34 cellular contexts compared by ENCODE assay signal in genomic region chr1:44367932-44368331, GRCh38.
"Had no signal": no experiment of that assay in that cellular context is flagged by ENCODE, and none has a peak within 500 bp of the region (broad histone marks: within the 10 kb centered on the region; RNA-seq: fewer than 3 reads in every experiment).

No MANE protein-coding gene starts in this region.

- H3K27ac Mint-ChIP-seq: activated B cell treated with CpG ODN at 0.5 μM for 24 hours; activated CD8-positive, alpha-beta memory T cell treated with anti-CD3 and anti-CD28 coated beads, Interleukin-2, amount 10 ng/mL, durations not matched to agents 7 days and 5 days; activated CD8-positive, alpha-beta T cell treated with anti-CD3 and anti-CD28 coated beads for 36 hours; activated naive CD4-positive, alpha-beta T cell treated with anti-CD3 and anti-CD28 coated beads, Interleukin-2, amount 10 ng/mL, durations not matched to agents 7 days and 5 days; activated naive CD4-positive, alpha-beta T cell treated with anti-CD3 and anti-CD28 coated beads, Interleukin-2, amount 50 U/mL, for 72 hours; activated naive CD8-positive, alpha-beta T cell treated with anti-CD3 and anti-CD28 coated beads, Interleukin-2, amount 10 ng/mL, durations not matched to agents 7 days and 5 days; activated T-cell treated with anti-CD3 and anti-CD28 coated beads, Interleukin-2, amount 50 U/mL, for 24 hours; activated T-cell treated with anti-CD3 and anti-CD28 coated beads, Interleukin-2, amount 50 U/mL, for 72 hours; brain; effector memory CD8-positive, alpha-beta T cell; T-helper 1 cell treated with Interleukin-12 subunit alpha and Interleukin-12 subunit beta and Interleukin-4 antibody, amounts not matched to agents 30 μg/mL and 1 μg/mL, for 36 hours; T-helper 2 cell treated with Interferon-gamma antibody and Interleukin-4, amounts not matched to agents 5 μg/mL and 100 μg/mL, for 36 hours had no signal

- H3K4me3 Mint-ChIP-seq: activated B cell treated with CpG ODN at 0.5 μM for 24 hours; activated CD8-positive, alpha-beta memory T cell treated with anti-CD3 and anti-CD28 coated beads, Interleukin-2, amount 10 ng/mL, durations not matched to agents 7 days and 5 days; activated CD8-positive, alpha-beta T cell treated with anti-CD3 and anti-CD28 coated beads for 36 hours; activated naive CD4-positive, alpha-beta T cell treated with anti-CD3 and anti-CD28 coated beads, Interleukin-2, amount 10 ng/mL, durations not matched to agents 7 days and 5 days; activated naive CD8-positive, alpha-beta T cell treated with anti-CD3 and anti-CD28 coated beads, Interleukin-2, amount 10 ng/mL, durations not matched to agents 7 days and 5 days; activated T-cell treated with anti-CD3 and anti-CD28 coated beads, Interleukin-2, amount 50 U/mL, for 24 hours; activated T-cell treated with anti-CD3 and anti-CD28 coated beads, Interleukin-2, amount 50 U/mL, for 72 hours; brain; effector memory CD8-positive, alpha-beta T cell; T-helper 1 cell treated with Interleukin-12 subunit alpha and Interleukin-12 subunit beta and Interleukin-4 antibody, amounts not matched to agents 30 μg/mL and 1 μg/mL, for 36 hours; T-helper 2 cell treated with Interferon-gamma antibody and Interleukin-4, amounts not matched to agents 5 μg/mL and 100 μg/mL, for 36 hours had no signal

- H3K4me3 ChIP-seq: ascending aorta, breast epithelium, cardiac muscle cell, colonic mucosa, esophagus muscularis mucosa, gastroesophageal sphincter, heart right ventricle, hepatocyte had no signal

- H3K27me3 Mint-ChIP-seq: activated T-cell treated with anti-CD3 and anti-CD28 coated beads, Interleukin-2, amount 50 U/mL, for 24 hours had no signal

- H3K9me3 Mint-ChIP-seq: activated B cell treated with CpG ODN at 0.5 μM for 24 hours; activated CD8-positive, alpha-beta T cell treated with anti-CD3 and anti-CD28 coated beads for 36 hours; activated naive CD4-positive, alpha-beta T cell treated with anti-CD3 and anti-CD28 coated beads, Interleukin-2, amount 10 ng/mL, durations not matched to agents 7 days and 5 days; activated naive CD4-positive, alpha-beta T cell treated with anti-CD3 and anti-CD28 coated beads, Interleukin-2, amount 50 U/mL, for 72 hours; activated naive CD8-positive, alpha-beta T cell treated with anti-CD3 and anti-CD28 coated beads, Interleukin-2, amount 10 ng/mL, durations not matched to agents 7 days and 5 days; activated T-cell treated with anti-CD3 and anti-CD28 coated beads, Interleukin-2, amount 50 U/mL, for 24 hours; activated T-cell treated with anti-CD3 and anti-CD28 coated beads, Interleukin-2, amount 50 U/mL, for 72 hours; effector memory CD8-positive, alpha-beta T cell; T-helper 1 cell treated with Interleukin-12 subunit alpha and Interleukin-12 subunit beta and Interleukin-4 antibody, amounts not matched to agents 30 μg/mL and 1 μg/mL, for 36 hours; T-helper 2 cell treated with Interferon-gamma antibody and Interleukin-4, amounts not matched to agents 5 μg/mL and 100 μg/mL, for 36 hours had no signal

- H3K27ac ChIP-seq: ascending aorta, breast epithelium, cardiac muscle cell, colonic mucosa, esophagus muscularis mucosa, foreskin keratinocyte, gastroesophageal sphincter, heart right ventricle, hepatocyte, WERI-Rb-1 had no signal

- H3K4me1 Mint-ChIP-seq: activated CD8-positive, alpha-beta memory T cell treated with anti-CD3 and anti-CD28 coated beads, Interleukin-2, amount 10 ng/mL, durations not matched to agents 7 days and 5 days; activated naive CD4-positive, alpha-beta T cell treated with anti-CD3 and anti-CD28 coated beads, Interleukin-2, amount 10 ng/mL, durations not matched to agents 7 days and 5 days; activated naive CD8-positive, alpha-beta T cell treated with anti-CD3 and anti-CD28 coated beads, Interleukin-2, amount 10 ng/mL, durations not matched to agents 7 days and 5 days; brain had no signal

- H3K36me3 ChIP-seq: ascending aorta, breast epithelium, cardiac muscle cell, colonic mucosa, esophagus muscularis mucosa, gastroesophageal sphincter, heart right ventricle, WERI-Rb-1 had no signal

- DNase-seq: activated B cell treated with CpG ODN at 0.5 μM for 24 hours; activated CD4-positive, alpha-beta T cell treated with anti-CD3 and anti-CD28 coated beads for 48 hours; activated CD4-positive, alpha-beta T cell treated with anti-CD3 and anti-CD28 coated beads, Interleukin-2, amount 50 U/mL, for 1 hour; activated CD4-positive, alpha-beta T cell treated with anti-CD3 and anti-CD28 coated beads, Interleukin-2, amount 50 U/mL, for 48 hours; activated CD8-positive, alpha-beta memory T cell treated with anti-CD3 and anti-CD28 coated beads, Interleukin-2, amount 10 ng/mL, durations not matched to agents 7 days and 5 days; activated CD8-positive, alpha-beta memory T cell treated with anti-CD3 and anti-CD28 coated beads, Interleukin-2, amount 50 U/mL, for 48 hours; activated CD8-positive, alpha-beta T cell treated with anti-CD3 and anti-CD28 coated beads for 36 hours; activated gamma-delta T cell; activated naive CD4-positive, alpha-beta T cell; activated naive CD4-positive, alpha-beta T cell treated with anti-CD3 and anti-CD28 coated beads, Interleukin-2, amount 10 ng/mL, durations not matched to agents 7 days and 5 days; activated naive CD8-positive, alpha-beta T cell treated with anti-CD3 and anti-CD28 coated beads, Interleukin-2, amount 10 ng/mL, durations not matched to agents 7 days and 5 days; activated T-cell treated with anti-CD3 and anti-CD28 coated beads for 4 hours; activated T-cell treated with anti-CD3 and anti-CD28 coated beads, Interleukin-2, amount 50 U/mL, for 24 hours; activated T-cell treated with anti-CD3 and anti-CD28 coated beads, Interleukin-2, amount 50 U/mL, for 72 hours; central memory CD4-positive, alpha-beta T cell; cerebellar nuclear complex; colonic mucosa; effector memory CD8-positive, alpha-beta T cell; erythroblast; foreskin keratinocyte; heart right ventricle; T1000; WERI-Rb-1 had no signal

- H3K4me1 ChIP-seq: ascending aorta, breast epithelium, colonic mucosa, esophagus muscularis mucosa, foreskin keratinocyte, gastroesophageal sphincter, heart right ventricle had no signal

- H3K36me3 Mint-ChIP-seq: activated CD8-positive, alpha-beta memory T cell treated with anti-CD3 and anti-CD28 coated beads, Interleukin-2, amount 10 ng/mL, durations not matched to agents 7 days and 5 days; activated naive CD4-positive, alpha-beta T cell treated with anti-CD3 and anti-CD28 coated beads, Interleukin-2, amount 10 ng/mL, durations not matched to agents 7 days and 5 days; activated naive CD4-positive, alpha-beta T cell treated with anti-CD3 and anti-CD28 coated beads, Interleukin-2, amount 50 U/mL, for 72 hours; activated naive CD8-positive, alpha-beta T cell treated with anti-CD3 and anti-CD28 coated beads, Interleukin-2, amount 10 ng/mL, durations not matched to agents 7 days and 5 days; brain had no signal

- H3K9me3 ChIP-seq: ascending aorta, breast epithelium, colonic mucosa, esophagus muscularis mucosa, gastroesophageal sphincter, heart right ventricle had no signal

- ATAC-seq: activated CD4-positive, CD25-positive, alpha-beta regulatory T cell treated with anti-CD3 and anti-CD28 coated beads, Interleukin-2, amount 50 U/mL, for 24 hours; activated CD8-positive, alpha-beta memory T cell treated with anti-CD3 and anti-CD28 coated beads, Interleukin-2, amount 10 ng/mL, durations not matched to agents 7 days and 5 days; activated CD8-positive, alpha-beta T cell treated with anti-CD3 and anti-CD28 coated beads for 36 hours; activated naive CD4-positive, alpha-beta T cell treated with anti-CD3 and anti-CD28 coated beads, Interleukin-2, amount 50 U/mL, for 72 hours; activated T-cell treated with anti-CD3 and anti-CD28 coated beads, Interleukin-2, amount 50 U/mL, for 72 hours; effector memory CD8-positive, alpha-beta T cell; foreskin keratinocyte; gastroesophageal sphincter; heart right ventricle had no signal
